In genomic region chr1:227728892-227729143, GRCh38 we compare ENCODE assay signal across 8 cellular contexts. TPM values are rescaled to one million over a fixed set of nuclear protein-coding genes. Genes with fewer than 3 reads are reported as not detected.
DNase-seq lines count a peak whose midpoint lies in the region; TF ChIP-seq lines count a peak whose summit lies in the region.

No MANE protein-coding gene starts in this region.

- no peaks in the 10 kb centered on the region; the same call in 1 of the 2 replicates for H3K36me3 ChIP-seq in ES-I3 (ENCODE audit: insufficient read depth, low read length)
- peaks cover 32% of the 10 kb centered on the region for H3K36me3 ChIP-seq in MG63
- no peaks in the 10 kb centered on the region for H3K36me3 ChIP-seq in endocrine pancreas (ENCODE audit: control insufficient read depth, insufficient read depth, low read length)

- peaks cover 12% of the 10 kb centered on the region for H3K9me3 Mint-ChIP-seq in nephron progenitor cell

- peaks cover 2% of the 10 kb centered on the region for H3K9me3 ChIP-seq in ES-I3 (ENCODE audit: control insufficient read depth, insufficient read depth, low read length)
- H3K9me3 ChIP-seq in MG63 = peaks cover 6% of the 10 kb centered on the region
- no peaks in the 10 kb centered on the region for H3K9me3 ChIP-seq in endocrine pancreas (ENCODE audit: control insufficient read depth, low read length)

- H3K4me1 ChIP-seq in ES-I3 (ENCODE audit: insufficient read depth, low read length) (peaks cover 9% of the 10 kb centered on the region), endocrine pancreas (ENCODE audit: control insufficient read depth, insufficient read depth, low read length) (no peaks in the 10 kb centered on the region)

- peaks cover 10% of the 10 kb centered on the region; the same call in 1 of the 2 replicates for H3K27me3 ChIP-seq in MG63
- H3K27me3 ChIP-seq in endocrine pancreas (ENCODE audit: control insufficient read depth, insufficient read depth, low read length) = no peaks in the 10 kb centered on the region

- H3K4me3 Mint-ChIP-seq in nephron progenitor cell = peak overlapping the region; percentile 86

- H3K4me1 Mint-ChIP-seq in nephron progenitor cell = peaks cover 37% of the 10 kb centered on the region

- H3K36me3 Mint-ChIP-seq in nephron progenitor cell (ENCODE audit: low read depth) = peaks cover 9% of the 10 kb centered on the region

- no peak for TF ChIP-seq CTCF in nephron progenitor cell (IDR thresholded peaks at IDR 0.05)

- no peak for DNase-seq in MG63
- DNase-seq in nephron progenitor cell = no peak
- no peak for DNase-seq in NCI-H1048 (lab: John Stamatoyannopoulos, UW)
- no peak for DNase-seq in effector CD8-positive, alpha-beta T cell (lab: John Stamatoyannopoulos, UW)
- no peak for DNase-seq in germinal center (ENCODE audit: low spot score)
- DNase-seq in activated CD4-positive, alpha-beta T cell treated with anti-CD3 and anti-CD28 coated beads, Interleukin-2, amount 50 U/mL, for 48 hours = no peak

- H3K4me3 ChIP-seq in MG63 (peak overlapping the region; percentile 56), endocrine pancreas (ENCODE audit: control insufficient read depth, insufficient read depth, low read length) (peak overlapping the region; percentile 29)

- no peak overlapping the region for H3K27ac Mint-ChIP-seq in nephron progenitor cell

- H3K9ac ChIP-seq in ES-I3 (ENCODE audit: low read depth, low read length) = peak overlapping the region; percentile 69
- H3K9ac ChIP-seq in endocrine pancreas (ENCODE audit: control insufficient read depth, insufficient read depth, low read length) = peak overlapping the region; percentile 85

- peaks cover 9% of the 10 kb centered on the region for H3K27me3 Mint-ChIP-seq in nephron progenitor cell (ENCODE audit: low read depth, poor library complexity)

RNA-seq across cellular contexts. Expression of gene JMJD4, which starts 6.3 kb away (rescaled TPM):
- total RNA-seq in MG63 (2014; rRNA removed; shearing (Covaris generic); ENCODE audit: low replicate concordance) = 40.2 and 63.4 TPM in 2 replicates

RNA-seq across cellular contexts. Expression of gene SNAP47, which starts 6.4 kb away (rescaled TPM):
- total RNA-seq in MG63 (2014; rRNA removed; shearing (Covaris generic); ENCODE audit: low replicate concordance) = 55.5 and 59.8 TPM in 2 replicates
